ENCODE assay signal across 1 cellular context in the genomic region with DNA sequence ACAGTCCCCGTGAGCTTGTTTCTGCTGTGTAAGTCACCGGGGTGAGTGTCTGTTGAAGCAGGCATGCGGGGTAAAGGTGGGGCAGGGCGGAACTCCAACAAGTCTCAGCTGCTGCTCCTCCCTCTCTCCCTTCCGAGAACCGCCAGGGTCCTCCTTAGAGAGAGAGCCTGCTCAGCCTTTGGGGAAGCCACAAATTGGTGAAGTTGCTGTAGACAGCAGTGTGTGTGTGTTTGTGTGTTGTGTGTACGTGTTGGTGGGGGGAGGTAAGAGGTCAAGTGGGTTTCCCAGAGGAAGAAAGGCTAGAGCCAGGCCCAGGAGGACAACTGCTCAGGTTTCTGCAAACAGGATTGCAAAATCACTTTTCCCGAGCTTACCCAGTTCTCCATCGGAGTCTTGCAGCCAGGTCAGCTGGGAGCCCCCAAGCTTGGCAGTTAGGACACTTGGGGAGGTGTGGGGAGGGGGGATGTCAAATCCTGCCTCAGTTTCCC.
TF ChIP-seq lines count a peak whose summit lies in the region.

No MANE protein-coding gene starts in this region.

TF ChIP-seq in HepG2, 621 proteins besides CTCF, POLR2A, EP300 and RAD21 (continued from another document):
- no peak for TF ChIP-seq ZNF407 (CRISPR knock-in tag; IDR thresholded peaks at IDR 0.05; ENCODE audit: not compliant biosample characterization)
- TF ChIP-seq ZNF646 (CRISPR knock-in tag; IDR thresholded peaks at IDR 0.05): peak; percentile 94
- TF ChIP-seq GATAD2A (CRISPR knock-in tag; IDR thresholded peaks at IDR 0.05): 0 out of 2 replicates have a peak, but pooled peaks have one; percentile 26
- TF ChIP-seq SALL1 (CRISPR knock-in tag; IDR thresholded peaks at IDR 0.05): peak; percentile 56; the same call in 1 of the 2 replicates
- no peak for TF ChIP-seq MATR3 (CRISPR knock-in tag; IDR thresholded peaks at IDR 0.05)
- TF ChIP-seq TBX2 (CRISPR knock-in tag; IDR thresholded peaks at IDR 0.05; ENCODE audit: borderline replicate concordance): peak; percentile 27; the same call in 1 of the 2 replicates
TF ChIP-seq in HepG2: peak in this region for 41.
